Comparison of ENCODE assay signal across 20 cellular contexts in the genomic region with DNA sequence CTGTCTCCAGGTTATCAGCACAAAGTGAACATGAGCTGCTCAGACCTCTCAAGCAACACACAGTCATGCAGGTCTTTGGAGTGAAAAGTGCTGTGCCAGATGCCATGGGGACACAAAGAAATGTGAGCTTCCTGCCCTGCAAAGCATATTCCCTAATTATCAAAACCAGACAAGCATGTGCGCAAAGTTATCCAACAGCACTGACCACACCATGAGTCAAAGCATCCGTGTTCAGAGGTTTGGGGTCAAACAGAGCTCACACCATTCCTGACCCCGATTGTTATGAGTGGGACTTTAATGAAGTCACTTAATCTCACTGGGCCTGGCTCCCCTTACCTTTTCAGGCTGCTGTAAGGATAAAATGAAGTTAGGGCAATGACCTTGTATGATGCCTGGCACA.
DNase-seq lines count a peak whose midpoint lies in the region; ATAC-seq and TF ChIP-seq lines count a peak whose summit lies in the region.
"Had no signal": no experiment of that assay in that cellular context is flagged by ENCODE, and none has a peak within 500 bp of the region (broad histone marks: within the 10 kb centered on the region; RNA-seq: fewer than 3 reads in every experiment).

No MANE protein-coding gene starts in this region.

- intact Hi-C loops in colonic mucosa (cut with DNase I) = no loop called here

- H3K27ac ChIP-seq in colonic mucosa = no peak overlapping the region
- H3K27ac ChIP-seq: HL-60, right lobe of liver had no signal

- no peaks in the 10 kb centered on the region for H3K9me3 ChIP-seq in colonic mucosa
- H3K9me3 ChIP-seq: right lobe of liver had no signal

- H3K27me3 ChIP-seq in colonic mucosa = no peaks in the 10 kb centered on the region
- H3K27me3 ChIP-seq: right lobe of liver had no signal

- in situ Hi-C loops in astrocyte of the cerebellum (cut with HindIII; ENCODE audit: low sequenced_read_pairs) = no loop called here

- no peak overlapping the region for H3K9ac ChIP-seq in colonic mucosa (ENCODE audit: low read depth in 2 of 2, low read length in 2 of 2)

- no peaks in the 10 kb centered on the region for H3K4me1 ChIP-seq in colonic mucosa
- H3K4me1 ChIP-seq: right lobe of liver had no signal

- ATAC-seq in HG03460 (IDR thresholded peaks at IDR 0.05; ENCODE audit: unreplicated experiment) = no peak
- ATAC-seq: effector memory CD8-positive, alpha-beta T cell; left colon; naive thymus-derived CD4-positive, alpha-beta T cell; right lobe of liver had no signal

- DNase-seq in A172 (ENCODE audit: low spot score) = peak; percentile 86
- DNase-seq in HK-2 (ENCODE audit: unreplicated experiment) = peak; percentile 12
- peak; percentile 37 for DNase-seq in astrocyte of the cerebellum (ENCODE audit: low read depth)
- DNase-seq in kidney glomerular epithelial cell (lab: John Stamatoyannopoulos, UW) = peak; percentile 57
- DNase-seq in inferior parietal cortex (ENCODE audit: extremely low spot score) = no peak
- DNase-seq in hepatic stellate cell (ENCODE audit: low spot score) = no peak
- no peak for DNase-seq in colonic mucosa
- DNase-seq: activated CD4-positive, alpha-beta T cell treated with anti-CD3 and anti-CD28 coated beads, Interleukin-2, amount 50 U/mL, for 48 hours; anterior cingulate cortex; effector memory CD8-positive, alpha-beta T cell; glutamatergic neuron; H7; left colon; naive thymus-derived CD4-positive, alpha-beta T cell; NCI-H2081; right lobe of liver; SHP77; stimulated activated naive CD4-positive, alpha-beta T cell treated with Interleukin-2 at 50 U/mL for 16 hours had no signal

- TF ChIP-seq CTCF in astrocyte of the cerebellum (IDR thresholded peaks at IDR 0.05; ENCODE audit: low read depth, low read length, missing control alignments) = no peak
- no peak for TF ChIP-seq CTCF in colonic mucosa (IDR thresholded peaks at IDR 0.05)

- H3K4me3 ChIP-seq in astrocyte of the cerebellum (ENCODE audit: low read depth, low read length) (no peak overlapping the region), colonic mucosa (no peak overlapping the region)
- H3K4me3 ChIP-seq: right lobe of liver had no signal

- H3K36me3 ChIP-seq in colonic mucosa = no peaks in the 10 kb centered on the region
- H3K36me3 ChIP-seq: right lobe of liver had no signal

Comparison
In these comparisons a context has a peak if more than half of its experiments do, and no peak if none do; other contexts are left out.
1. DNase-seq: peak in A172 (single experiment), HK-2 (single experiment), astrocyte of the cerebellum (single experiment) and kidney glomerular epithelial cell (single experiment); none in inferior parietal cortex (single experiment), hepatic stellate cell (single experiment) and colonic mucosa (single experiment).